16 cellular contexts compared by ENCODE assay signal in genomic region chr1:7967651-7968050, GRCh38. TPM values are rescaled to one million over a fixed set of nuclear protein-coding genes. Genes with fewer than 3 reads are reported as not detected.
DNase-seq lines count a peak whose midpoint lies in the region; ATAC-seq and TF ChIP-seq lines count a peak whose summit lies in the region.
"Had no signal": no experiment of that assay in that cellular context is flagged by ENCODE, and none has a peak within 500 bp of the region (broad histone marks: within the 10 kb centered on the region; RNA-seq: fewer than 3 reads in every experiment).

No MANE protein-coding gene starts in this region.

- peak overlapping the region; percentile 42 for H3K27ac Mint-ChIP-seq in activated CD4-positive, alpha-beta T cell treated with anti-CD3 and anti-CD28 coated beads for 36 hours

- TF ChIP-seq CTCF in VCaP (conservative IDR thresholded peaks at IDR 0.05) (no peak), liver (IDR thresholded peaks at IDR 0.05; ENCODE audit: low read depth, low read length, missing input control) (no peak)

- intact Hi-C loops in activated CD4-positive, alpha-beta T cell treated with anti-CD3 and anti-CD28 coated beads for 36 hours (cut with DNase I, micrococcal nuclease) = loop anchor here in 1 of 2 experiments (10.0 kb wide), 1 partner anchor 1363 kb away; the partner anchor contains the start of gene KLHL21

- peak overlapping the region; percentile 36 for H3K4me2 ChIP-seq in BLaER1
- H3K4me2 ChIP-seq: PC-9 had no signal

- H3K36me3 Mint-ChIP-seq in activated CD4-positive, alpha-beta T cell treated with anti-CD3 and anti-CD28 coated beads for 36 hours (ENCODE audit: low read depth) = peaks cover 75% of the 10 kb centered on the region

- no peak for ATAC-seq in activated CD4-positive, alpha-beta T cell treated with anti-CD3 and anti-CD28 coated beads for 36 hours
- no peak for ATAC-seq in HG03521 (IDR thresholded peaks at IDR 0.05; ENCODE audit: unreplicated experiment)
- ATAC-seq in activated CD4-positive, CD25-positive, alpha-beta regulatory T cell treated with anti-CD3 and anti-CD28 coated beads, Interleukin-2, amount 50 U/mL, for 24 hours = no peak

- peaks cover 57% of the 10 kb centered on the region for H4K20me1 ChIP-seq in BLaER1

- no peaks in the 10 kb centered on the region for H3K27me3 Mint-ChIP-seq in activated CD4-positive, alpha-beta T cell treated with anti-CD3 and anti-CD28 coated beads for 36 hours

- DNase-seq in activated CD4-positive, alpha-beta T cell treated with anti-CD3 and anti-CD28 coated beads for 36 hours = no peak
- DNase-seq in activated CD4-positive, alpha-beta T cell treated with anti-CD3 and anti-CD28 coated beads, Interleukin-2, amount 50 U/mL, for 48 hours = no peak
- no peak for DNase-seq in dermis blood vessel endothelial cell
- DNase-seq: DMS79 treated with DMSO at 0.1 percent for 48 hours, HCEC 1CT, NCI-H1417 treated with DMSO at 0.1 percent for 48 hours, NCI-H1930, NCI-H748 treated with DMSO at 0.1 percent for 48 hours, PC-9 had no signal

- H3K27me3 ChIP-seq in BLaER1 (no peaks in the 10 kb centered on the region), liver (ENCODE audit: control insufficient read depth in 4 of 4, insufficient read depth in 4 of 4, low read length in 3 of 4) (no peaks in the 10 kb centered on the region)

- H3K4me1 Mint-ChIP-seq in activated CD4-positive, alpha-beta T cell treated with anti-CD3 and anti-CD28 coated beads for 36 hours = peaks cover 44% of the 10 kb centered on the region

- no peaks in the 10 kb centered on the region for H3K9me3 ChIP-seq in BLaER1
- H3K9me3 ChIP-seq in liver (ENCODE audit: control insufficient read depth in 4 of 4, low read length in 3 of 4) = no peaks in the 10 kb centered on the region

- H3K9ac ChIP-seq in BLaER1 (no peak overlapping the region), liver (ENCODE audit: low read depth in 1 of 2, low read length in 2 of 2) (no peak overlapping the region)

- CTCF ChIA-PET in activated CD4-positive, alpha-beta T cell treated with anti-CD3 and anti-CD28 coated beads for 36 hours (lab: Charles Lee) = interaction anchor here (0.7 kb wide), 1 partner anchor 27 kb away, joined by 3 read pairs; the partner anchor contains the start of gene TNFRSF9

- no peak for TF ChIP-seq RAD21 in liver (IDR thresholded peaks at IDR 0.05)

- no peak overlapping the region for H3K4me3 Mint-ChIP-seq in activated CD4-positive, alpha-beta T cell treated with anti-CD3 and anti-CD28 coated beads for 36 hours

- H3K27ac ChIP-seq in BLaER1 (no peak overlapping the region), VCaP (peak overlapping the region; percentile 80), liver (ENCODE audit: low read depth in 1 of 2, low read length in 2 of 2) (peak overlapping the region in 1 of 2 donors; percentile 21)
- H3K27ac ChIP-seq: HL-60, PC-9 had no signal

- WGBS in liver = 77% methylated on average over 4 of the region's 4 CpGs

- no peak overlapping the region for H3K4me3 ChIP-seq in BLaER1
- H3K4me3 ChIP-seq in liver (ENCODE audit: low read depth in 1 of 3, low read length in 3 of 3) = no peak overlapping the region
- H3K4me3 ChIP-seq: PC-9 had no signal

- H3K36me3 ChIP-seq in BLaER1 (peaks cover 98% of the 10 kb centered on the region), liver (ENCODE audit: control insufficient read depth in 4 of 4, insufficient read depth in 3 of 4, low read depth in 1 of 4, low read length in 3 of 4) (peaks cover 16 to 60% (median 44%) of the 10 kb centered on the region in 4 donors)

- H3K4me1 ChIP-seq in BLaER1 (peaks cover 47% of the 10 kb centered on the region), liver (ENCODE audit: control insufficient read depth in 4 of 4, insufficient read depth in 4 of 4, low read length in 3 of 4) (peaks cover 2 to 38% (median 33%) of the 10 kb centered on the region in 4 donors)

- POLR2A ChIA-PET in activated CD4-positive, alpha-beta T cell treated with anti-CD3 and anti-CD28 coated beads for 36 hours (lab: Charles Lee) = no interaction called here

- H3K9me3 Mint-ChIP-seq in activated CD4-positive, alpha-beta T cell treated with anti-CD3 and anti-CD28 coated beads for 36 hours (ENCODE audit: low read depth) = no peaks in the 10 kb centered on the region

TF ChIP-seq in liver, 16 proteins besides CTCF, POLR2A, EP300 and RAD21:
- TF ChIP-seq MAX (IDR thresholded peaks at IDR 0.05) (no peak), EGR1 (IDR thresholded peaks at IDR 0.05; ENCODE audit: low read depth in 2 of 2) (no peak), TAF1 (conservative IDR thresholded peaks at IDR 0.05) (no peak), RXRA (IDR thresholded peaks at IDR 0.05) (peak; percentile 10 to 41), SP1 (IDR thresholded peaks at IDR 0.05) (no peak), JUND (IDR thresholded peaks at IDR 0.05) (no peak), HNF4A (conservative IDR thresholded peaks at IDR 0.05) (peak; percentile 74 to 75), NR2F2 (IDR thresholded peaks at IDR 0.05) (no peak), GABPA (IDR thresholded peaks at IDR 0.05 in 1 of 2, conservative IDR thresholded peaks at IDR 0.05 in 1 of 2) (no peak), ZBTB33 (IDR thresholded peaks at IDR 0.05) (no peak), FOXA2 (IDR thresholded peaks at IDR 0.05) (no peak), REST (IDR thresholded peaks at IDR 0.05) (no peak), ATF3 (IDR thresholded peaks at IDR 0.05) (peak; percentile 56), FOXA1 (IDR thresholded peaks at IDR 0.05) (no peak), YY1 (IDR thresholded peaks at IDR 0.05) (no peak), HNF4G (IDR thresholded peaks at IDR 0.05) (no peak)

RNA-seq across cellular contexts. Expression of gene PARK7, which starts 6.1 kb away (rescaled TPM):
- 100 to 1,000 TPM; 294 to 390 TPM for total RNA-seq in activated CD4-positive, alpha-beta T cell treated with anti-CD3 and anti-CD28 coated beads for 36 hours
- 100 to 1,000 TPM; 107 to 131 TPM for total RNA-seq in liver
- polyA plus RNA-seq in liver = 100 to 1,000 TPM; 231 to 297 TPM
- 226 and 230 TPM in 2 replicates for total RNA-seq in dermis blood vessel endothelial cell

RNA-seq across cellular contexts. Expression of gene TNFRSF9, which starts 27.0 kb away (rescaled TPM):
- total RNA-seq in activated CD4-positive, alpha-beta T cell treated with anti-CD3 and anti-CD28 coated beads for 36 hours = 10 to 100 TPM; 26.8 to 28.2 TPM
- total RNA-seq in liver = under 1 TPM; under 0.01 to 0.09 TPM
- under 1 TPM in 1 of 2 donors, not detected in 1; 0.02 TPM for polyA plus RNA-seq in liver
- 0.09 and 0.51 TPM in 2 replicates for total RNA-seq in dermis blood vessel endothelial cell
- polyA plus RNA-seq: BJ had no signal

RNA-seq across cellular contexts. Expression of gene ERRFI1, which starts 58.5 kb away (rescaled TPM):
- total RNA-seq in activated CD4-positive, alpha-beta T cell treated with anti-CD3 and anti-CD28 coated beads for 36 hours = 1 to 10 TPM; 1.3 to 1.5 TPM
- total RNA-seq in liver (100 to 1,000 TPM in 1 of 2 donors, 10 to 100 TPM in 1; 60.7 to 424 TPM), dermis blood vessel endothelial cell (32.4 and 50.5 TPM in 2 replicates)
- 100 to 1,000 TPM in 1 of 2 donors, 10 to 100 TPM in 1; 68.6 to 142 TPM for polyA plus RNA-seq in liver

Comparison
In these comparisons a context has a peak if more than half of its experiments do, and no peak if none do; other contexts are left out.
1. RNA of gene TNFRSF9, which starts 27.0 kb away (total RNA-seq): 26.8 to 28.2 TPM in activated CD4-positive, alpha-beta T cell treated with anti-CD3 and anti-CD28 coated beads for 36 hours; 0.09 to 0.51 TPM in dermis blood vessel endothelial cell and under 0.01 to 0.09 TPM in liver; every median in the first group is over 10 times any median in the second.
2. RNA of gene ERRFI1, which starts 58.5 kb away (total RNA-seq): 60.7 to 424 TPM in liver and 32.4 to 50.5 TPM in dermis blood vessel endothelial cell; 1.3 to 1.5 TPM in activated CD4-positive, alpha-beta T cell treated with anti-CD3 and anti-CD28 coated beads for 36 hours; every median in the first group is over 10 times any median in the second.